25 cellular contexts compared by ENCODE assay signal in the genomic region with DNA sequence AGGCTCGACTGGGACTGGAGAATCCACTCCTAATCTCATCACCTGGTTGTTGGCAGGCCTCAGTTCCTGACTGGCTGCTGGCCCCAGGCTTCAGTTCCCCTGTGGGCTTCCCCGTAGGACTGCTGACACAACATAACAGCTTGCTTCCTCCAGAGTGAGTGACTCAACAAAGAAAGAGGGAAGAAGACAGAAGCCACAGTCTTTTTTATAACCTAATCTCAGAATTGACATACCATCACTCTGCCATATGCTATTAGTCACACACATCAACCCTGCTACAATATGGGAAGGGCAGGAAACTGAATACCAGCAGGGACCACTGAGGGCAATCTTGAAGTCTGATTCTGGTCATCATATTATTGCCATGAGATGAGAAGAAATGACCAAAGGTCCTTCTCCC.
"Had no signal": no experiment of that assay in that cellular context is flagged by ENCODE, and none has a peak within 500 bp of the region (broad histone marks: within the 10 kb centered on the region; RNA-seq: fewer than 3 reads in every experiment).

No MANE protein-coding gene starts in this region.

- H3K4me1 ChIP-seq: breast epithelium, colonic mucosa had no signal

- H3K27ac Mint-ChIP-seq: activated CD8-positive, alpha-beta T cell treated with anti-CD3 and anti-CD28 coated beads, Interleukin-2, amount 10 ng/mL, durations not matched to agents 7 days and 5 days; activated naive CD4-positive, alpha-beta T cell treated with anti-CD3 and anti-CD28 coated beads, Interleukin-2, amount 50 U/mL, for 24 hours; activated T-cell treated with anti-CD3 and anti-CD28 coated beads, Interleukin-2, amount 50 U/mL, for 24 hours; activated T-helper 1 cell treated with anti-CD3 and anti-CD28 coated beads, Interleukin-12 subunit alpha, Interleukin-12 subunit beta, Interleukin-2, Interleukin-4 antibody, amounts not matched to agents 30 ng/mL and 10 ng/mL and 1 ng/mL, durations not matched to agents 14 hours and 24 hours and 36 hours; T-cell had no signal

- H3K4me2 ChIP-seq: PC-9 had no signal

- H3K9me3 Mint-ChIP-seq: activated T-helper 1 cell treated with anti-CD3 and anti-CD28 coated beads, Interleukin-12 subunit alpha, Interleukin-12 subunit beta, Interleukin-2, Interleukin-4 antibody, amounts not matched to agents 30 ng/mL and 10 ng/mL and 1 ng/mL, durations not matched to agents 14 hours and 24 hours and 36 hours had no signal

- H3K27me3 ChIP-seq: breast epithelium, colonic mucosa had no signal

- H3K4me3 ChIP-seq: breast epithelium, colonic mucosa, PC-9 had no signal

- ATAC-seq: activated CD8-positive, alpha-beta T cell treated with anti-CD3 and anti-CD28 coated beads, Interleukin-2, amount 10 ng/mL, durations not matched to agents 7 days and 5 days; T-cell had no signal

- H3K4me3 Mint-ChIP-seq: activated CD8-positive, alpha-beta T cell treated with anti-CD3 and anti-CD28 coated beads, Interleukin-2, amount 10 ng/mL, durations not matched to agents 7 days and 5 days; activated naive CD4-positive, alpha-beta T cell treated with anti-CD3 and anti-CD28 coated beads, Interleukin-2, amount 50 U/mL, for 24 hours; activated T-cell treated with anti-CD3 and anti-CD28 coated beads, Interleukin-2, amount 50 U/mL, for 24 hours; activated T-helper 1 cell treated with anti-CD3 and anti-CD28 coated beads, Interleukin-12 subunit alpha, Interleukin-12 subunit beta, Interleukin-2, Interleukin-4 antibody, amounts not matched to agents 30 ng/mL and 10 ng/mL and 1 ng/mL, durations not matched to agents 14 hours and 24 hours and 36 hours; T-cell had no signal

- H3K36me3 Mint-ChIP-seq: activated naive CD4-positive, alpha-beta T cell treated with anti-CD3 and anti-CD28 coated beads, Interleukin-2, amount 50 U/mL, for 24 hours; T-cell had no signal

- H3K27ac ChIP-seq: breast epithelium, colonic mucosa, PC-9, WERI-Rb-1 had no signal

- H3K4me1 Mint-ChIP-seq: activated naive CD4-positive, alpha-beta T cell treated with anti-CD3 and anti-CD28 coated beads, Interleukin-2, amount 50 U/mL, for 24 hours; T-cell had no signal

- DNase-seq: activated CD4-positive, alpha-beta T cell treated with anti-CD3 and anti-CD28 coated beads for 4 hours; activated CD8-positive, alpha-beta T cell treated with anti-CD3 and anti-CD28 coated beads, Interleukin-2, amount 10 ng/mL, durations not matched to agents 7 days and 5 days; activated effector memory CD4-positive, alpha-beta T cell treated with Interleukin-2 at 50 U/mL for 16 hours; activated naive CD4-positive, alpha-beta T cell; activated T-cell treated with anti-CD3 and anti-CD28 coated beads, Interleukin-2, amount 50 U/mL, for 24 hours; aorta; caudate nucleus; colonic mucosa; KBM-7; NCI-H1048; NCI-H1694; NCI-H2029; NCI-H2107; NCI-H2171 treated with DMSO at 0.1 percent for 48 hours; NCI-H345; NCI-H510A; NCI-H526 treated with DMSO at 0.1 percent for 48 hours; NCI-H82; PC-9; SHP77 treated with DMSO at 0.1 percent for 48 hours; T-cell; WERI-Rb-1 had no signal

- H3K9me3 ChIP-seq: breast epithelium, colonic mucosa had no signal

- H2AFZ ChIP-seq: PC-9 had no signal

- H3K36me3 ChIP-seq: breast epithelium, colonic mucosa, WERI-Rb-1 had no signal
